28 cellular contexts compared by ENCODE assay signal in the genomic region with DNA sequence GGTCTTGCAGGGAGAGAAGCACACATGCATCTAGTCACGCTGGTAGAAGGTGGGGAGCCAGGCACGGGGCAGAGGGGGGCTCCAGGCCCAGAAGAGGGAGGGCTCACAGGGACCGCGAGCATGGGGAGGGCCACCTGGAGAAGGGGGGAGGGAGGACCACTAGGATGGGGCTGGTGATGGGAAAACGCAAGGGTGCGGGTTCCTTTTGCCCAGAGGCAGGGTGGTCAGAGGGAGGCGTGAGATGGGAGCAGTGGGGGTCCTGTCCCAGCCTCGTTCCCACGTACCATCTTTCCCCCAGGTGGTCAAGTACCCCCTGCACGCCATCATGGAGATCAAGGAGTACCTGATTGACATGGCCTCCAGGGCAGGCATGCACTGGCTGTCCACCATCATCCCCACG.
"Had no signal": no experiment of that assay in that cellular context is flagged by ENCODE, and none has a peak within 500 bp of the region (broad histone marks: within the 10 kb centered on the region; RNA-seq: fewer than 3 reads in every experiment).

No MANE protein-coding gene starts in this region.

- H3K4me1 Mint-ChIP-seq: stimulated activated memory B cell treated with anti-CD40 and anti-IgM and Interleukin-4, amounts not matched to agents 10 μg/mL and 1 μg/mL and 100 μg/mL, for 72 hours; stimulated activated naive B cell treated with anti-CD40 and anti-IgM and Interleukin-4, amounts not matched to agents 10 μg/mL and 1 μg/mL and 100 μg/mL, for 72 hours; stimulated activated naive CD8-positive, alpha-beta T cell treated with anti-CD3 and anti-CD28 coated beads, Interleukin-15, amount 100 ng/mL, for 72 hours had no signal

- H3K36me3 ChIP-seq: uterus had no signal

- H3K9me3 Mint-ChIP-seq: stimulated activated effector memory CD8-positive, alpha-beta T cell treated with anti-CD3 and anti-CD28 coated beads, Interleukin-12 subunit alpha, Interleukin-12 subunit beta, amount 100 ng/mL, for 72 hours; stimulated activated naive CD8-positive, alpha-beta T cell treated with anti-CD3 and anti-CD28 coated beads, Interleukin-15, amount 100 ng/mL, for 72 hours; stimulated activated naive CD8-positive, alpha-beta T cell treated with anti-CD3 and anti-CD28 coated beads, Interleukin-15, Interleukin-2, amounts not matched to agents 100 ng/mL and 50 ng/mL, for 24 hours; type B pancreatic cell had no signal

- H3K27me3 ChIP-seq: stomach, suprapubic skin, testis, thyroid gland, tibial artery, transverse colon, upper lobe of left lung, upper lobe of right lung, uterus, vagina had no signal

- H3K4me1 ChIP-seq: suprapubic skin, thyroid gland, tibial artery, transverse colon, upper lobe of left lung, upper lobe of right lung, uterus, vagina had no signal

- DNase-seq: stimulated activated CD4-positive, alpha-beta T cell treated with anti-CD3 and anti-CD28 coated beads, Interleukin-2, amount 100 ng/mL, for 48 hours; stimulated activated CD4-positive, alpha-beta T cell treated with anti-CD3 and anti-CD28 coated beads, Interleukin-4, amount 100 ng/mL, for 1 hour; stimulated activated CD4-positive, alpha-beta T cell treated with anti-CD3 and anti-CD28 coated beads, Interleukin-4, amount 100 ng/mL, for 24 hours; stimulated activated CD4-positive, alpha-beta T cell treated with anti-CD3 and anti-CD28 coated beads, Interleukin-4, amount 100 ng/mL, for 4 hours; stimulated activated CD8-positive, alpha-beta memory T cell treated with anti-CD3 and anti-CD28 coated beads, Interleukin-4, amount 100 ng/mL, for 48 hours; stimulated activated naive B cell treated with anti-CD40 and anti-IgM and Interleukin-4, amounts not matched to agents 10 μg/mL and 1 μg/mL and 100 μg/mL, for 72 hours; stimulated activated naive CD4-positive, alpha-beta T cell; stimulated activated naive CD4-positive, alpha-beta T cell treated with Interleukin-2 at 50 U/mL for 16 hours; stimulated activated naive CD8-positive, alpha-beta T cell treated with anti-CD3 and anti-CD28 coated beads, Interleukin-15, amount 100 ng/mL, for 72 hours; stimulated activated naive CD8-positive, alpha-beta T cell treated with anti-CD3 and anti-CD28 coated beads, Interleukin-15, Interleukin-2, amounts not matched to agents 100 U/mL and 50 U/mL, for 24 hours; stomach; substantia nigra; testis; thyroid gland; tibial artery; transverse colon; trophoblast cell; upper lobe of right lung; uterus had no signal

- H3K27me3 Mint-ChIP-seq: stimulated activated memory B cell treated with anti-CD40 and anti-IgM and Interleukin-4, amounts not matched to agents 10 μg/mL and 1 μg/mL and 100 μg/mL, for 72 hours; stimulated activated naive CD8-positive, alpha-beta T cell treated with anti-CD3 and anti-CD28 coated beads, Interleukin-15, amount 100 ng/mL, for 72 hours; stimulated activated naive CD8-positive, alpha-beta T cell treated with anti-CD3 and anti-CD28 coated beads, Interleukin-15, Interleukin-2, amounts not matched to agents 100 ng/mL and 50 ng/mL, for 24 hours; type B pancreatic cell had no signal

- H3K36me3 Mint-ChIP-seq: stimulated activated effector memory CD8-positive, alpha-beta T cell treated with anti-CD3 and anti-CD28 coated beads, Interleukin-12 subunit alpha, Interleukin-12 subunit beta, amount 100 ng/mL, for 72 hours had no signal

- H3K27ac ChIP-seq: suprapubic skin, testis, thoracic aorta, thyroid gland, tibial artery, transverse colon, upper lobe of left lung, upper lobe of right lung, uterus, vagina had no signal

- FAIRE-seq: urothelium cell line had no signal

- H3K9me3 ChIP-seq: stomach, suprapubic skin, testis, thoracic aorta, thyroid gland, tibial artery, transverse colon, upper lobe of left lung, upper lobe of right lung, uterus, vagina had no signal

- H3K4me3 Mint-ChIP-seq: stimulated activated effector memory CD8-positive, alpha-beta T cell treated with anti-CD3 and anti-CD28 coated beads, Interleukin-12 subunit alpha, Interleukin-12 subunit beta, amount 100 ng/mL, for 72 hours; stimulated activated memory B cell treated with anti-CD40 and anti-IgM and Interleukin-4, amounts not matched to agents 10 μg/mL and 1 μg/mL and 100 μg/mL, for 72 hours; stimulated activated naive B cell treated with anti-CD40 and anti-IgM and Interleukin-4, amounts not matched to agents 10 μg/mL and 1 μg/mL and 100 μg/mL, for 72 hours; stimulated activated naive CD8-positive, alpha-beta T cell treated with anti-CD3 and anti-CD28 coated beads, Interleukin-15, amount 100 ng/mL, for 72 hours; stimulated activated naive CD8-positive, alpha-beta T cell treated with anti-CD3 and anti-CD28 coated beads, Interleukin-15, Interleukin-2, amounts not matched to agents 100 ng/mL and 50 ng/mL, for 24 hours; type B pancreatic cell had no signal

- H3K27ac Mint-ChIP-seq: stimulated activated effector memory CD8-positive, alpha-beta T cell treated with anti-CD3 and anti-CD28 coated beads, Interleukin-12 subunit alpha, Interleukin-12 subunit beta, amount 100 ng/mL, for 72 hours; stimulated activated memory B cell treated with anti-CD40 and anti-IgM and Interleukin-4, amounts not matched to agents 10 μg/mL and 1 μg/mL and 100 μg/mL, for 72 hours; stimulated activated naive B cell treated with anti-CD40 and anti-IgM and Interleukin-4, amounts not matched to agents 10 μg/mL and 1 μg/mL and 100 μg/mL, for 72 hours; stimulated activated naive CD8-positive, alpha-beta T cell treated with anti-CD3 and anti-CD28 coated beads, Interleukin-15, amount 100 ng/mL, for 72 hours; stimulated activated naive CD8-positive, alpha-beta T cell treated with anti-CD3 and anti-CD28 coated beads, Interleukin-15, Interleukin-2, amounts not matched to agents 100 ng/mL and 50 ng/mL, for 24 hours; type B pancreatic cell had no signal

- H3K4me3 ChIP-seq: stomach, suprapubic skin, testis, thoracic aorta, thyroid gland, tibial artery, transverse colon, upper lobe of left lung, upper lobe of right lung, uterus, vagina had no signal
